22 cellular contexts compared by ENCODE assay signal in the genomic region with DNA sequence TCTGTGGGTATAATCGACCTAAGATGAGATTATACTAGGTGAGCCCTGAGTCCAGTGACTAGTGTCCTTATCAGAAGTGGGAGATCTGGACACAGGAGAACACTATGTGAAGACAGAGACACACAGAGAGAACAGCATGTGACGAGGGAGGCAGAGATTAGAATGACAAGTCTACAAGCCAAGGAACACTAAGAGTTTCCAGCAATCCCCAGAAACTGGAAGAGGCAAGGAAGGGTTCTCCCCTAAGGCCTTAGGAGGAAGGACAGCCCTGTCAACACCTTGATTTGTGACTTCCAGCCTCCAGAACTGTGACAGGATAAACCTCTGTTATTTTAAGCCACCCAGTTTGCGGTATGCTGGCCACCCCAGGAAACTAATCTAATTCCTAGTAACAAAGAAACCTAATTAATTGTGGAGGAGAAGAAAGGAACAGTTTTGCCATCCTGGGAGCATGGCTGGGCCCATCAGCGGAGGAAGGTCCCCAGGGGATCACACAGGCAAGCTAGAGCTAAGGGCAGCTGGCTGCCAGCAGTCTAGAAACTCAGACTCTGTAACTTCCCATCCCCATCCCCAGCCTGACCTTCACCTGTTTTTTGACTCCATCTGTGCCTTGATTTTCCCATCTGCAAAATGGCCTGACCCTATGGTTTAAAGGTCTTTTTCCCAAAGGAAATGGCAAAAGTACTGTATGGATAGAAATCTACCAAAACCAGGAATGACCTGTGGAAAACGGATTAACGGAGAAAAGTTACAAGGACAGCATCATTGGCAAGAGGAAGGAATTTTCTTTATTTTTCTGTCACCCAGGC. TPM values are rescaled to one million over a fixed set of nuclear protein-coding genes. Genes with fewer than 3 reads are reported as not detected.
DNase-seq lines count a peak whose midpoint lies in the region; ATAC-seq and TF ChIP-seq lines count a peak whose summit lies in the region.
"Had no signal": no experiment of that assay in that cellular context is flagged by ENCODE, and none has a peak within 500 bp of the region (broad histone marks: within the 10 kb centered on the region; RNA-seq: fewer than 3 reads in every experiment).

No MANE protein-coding gene starts in this region.

- H3K4me3 ChIP-seq in cardiac muscle cell = no peak overlapping the region
- H3K4me3 ChIP-seq: BLaER1, GM23248, HAP-1, Peyer's patch had no signal

- H3K36me3 Mint-ChIP-seq in WTC11 = peaks cover 60% of the 10 kb centered on the region

- no peak for ATAC-seq in WTC11
- no peak for ATAC-seq in left colon

- H3K4me1 Mint-ChIP-seq in WTC11 = no peaks in the 10 kb centered on the region
- H3K4me1 Mint-ChIP-seq: CD8-positive, alpha-beta memory T cell had no signal

- H3K27me3 Mint-ChIP-seq in WTC11 (ENCODE audit: low read depth) = no peaks in the 10 kb centered on the region

- DNase-seq in NCI-H2171 treated with DMSO at 0.1 percent for 48 hours (lab: John Stamatoyannopoulos, UW) = peak; percentile 14
- no peak for DNase-seq in NCI-H2171 (lab: John Stamatoyannopoulos, UW)
- peak in 1 of 2 donors; percentile 56 for DNase-seq in cardiac muscle cell (ENCODE audit: low read depth in 1 of 2, low spot score in 1 of 2)
- peak; percentile 9 for DNase-seq in left kidney (ENCODE audit: low read depth, low spot score)
- DNase-seq in WTC11 (ENCODE audit: low spot score) = no peak
- DNase-seq in NCI-H187 treated with DMSO at 0.1 percent for 48 hours (lab: John Stamatoyannopoulos, UW) = no peak
- DNase-seq in left colon = no peak
- DNase-seq: CD8-positive, alpha-beta memory T cell; DMS53; EL; GM23248; IMR-90; Karpas-422; NCI-H1092 treated with DMSO at 0.1 percent for 48 hours; NCI-H2081 treated with DMSO at 0.1 percent for 48 hours; NCI-H345; NCI-H524 treated with DMSO at 0.1 percent for 48 hours; Peyer's patch had no signal

- POLR2A ChIA-PET in WTC11 (lab: Charles Lee) = no interaction called here

- no peaks in the 10 kb centered on the region for H3K27me3 ChIP-seq in cardiac muscle cell
- H3K27me3 ChIP-seq: BLaER1, Peyer's patch had no signal

- no peaks in the 10 kb centered on the region for H3K9me3 Mint-ChIP-seq in WTC11
- H3K9me3 Mint-ChIP-seq: CD8-positive, alpha-beta memory T cell had no signal

- peaks cover 35% of the 10 kb centered on the region for H3K36me3 ChIP-seq in cardiac muscle cell

- no peak overlapping the region for H3K4me3 Mint-ChIP-seq in WTC11
- H3K4me3 Mint-ChIP-seq: CD8-positive, alpha-beta memory T cell had no signal

- CTCF ChIA-PET in WTC11 (lab: Charles Lee) = no interaction called here

- intact Hi-C loops in left colon (cut with DNase I, micrococcal nuclease) = no loop called here

- H3K27ac ChIP-seq in VCaP (peak overlapping the region; percentile 36; the same call in 1 of the 2 replicates), cardiac muscle cell (peak overlapping the region; percentile 78)
- H3K27ac ChIP-seq: BLaER1, GM23248, HL-60, Peyer's patch had no signal

- TF ChIP-seq CTCF in VCaP (conservative IDR thresholded peaks at IDR 0.05) = no peak
- TF ChIP-seq CTCF in cardiac muscle cell (IDR thresholded peaks at IDR 0.05; ENCODE audit: low read depth, low read length) = no peak
- no peak for TF ChIP-seq CTCF in WTC11 (IDR thresholded peaks at IDR 0.05)

- peaks cover 7% of the 10 kb centered on the region for H3K4me1 ChIP-seq in cardiac muscle cell (ENCODE audit: low read depth)
- H3K4me1 ChIP-seq: BLaER1, HAP-1, Peyer's patch had no signal

- H3K27ac Mint-ChIP-seq in WTC11 = no peak overlapping the region

- no peaks in the 10 kb centered on the region for H3K9me3 ChIP-seq in cardiac muscle cell (ENCODE audit: low read depth)
- H3K9me3 ChIP-seq: BLaER1, HAP-1, Peyer's patch had no signal

TF ChIP-seq in WTC11, 78 proteins besides CTCF, POLR2A, EP300 and RAD21 (continues in another document):
- TF ChIP-seq, protein P1, sequence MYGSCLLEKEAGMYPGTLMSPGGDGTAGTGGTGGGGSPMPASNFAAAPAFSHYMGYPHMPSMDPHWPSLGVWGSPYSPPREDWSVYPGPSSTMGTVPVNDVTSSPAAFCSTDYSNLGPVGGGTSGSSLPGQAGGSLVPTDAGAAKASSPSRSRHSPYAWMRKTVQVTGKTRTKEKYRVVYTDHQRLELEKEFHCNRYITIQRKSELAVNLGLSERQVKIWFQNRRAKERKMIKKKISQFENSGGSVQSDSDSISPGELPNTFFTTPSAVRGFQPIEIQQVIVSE (CRISPR knock-in tag; IDR thresholded peaks at IDR 0.05; ENCODE audit: borderline replicate concordance) = no peak
- no peak for TF ChIP-seq ATF6 (CRISPR knock-in tag; IDR thresholded peaks at IDR 0.05)
- TF ChIP-seq, protein P2, sequence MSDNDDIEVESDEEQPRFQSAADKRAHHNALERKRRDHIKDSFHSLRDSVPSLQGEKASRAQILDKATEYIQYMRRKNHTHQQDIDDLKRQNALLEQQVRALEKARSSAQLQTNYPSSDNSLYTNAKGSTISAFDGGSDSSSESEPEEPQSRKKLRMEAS (CRISPR knock-in tag; IDR thresholded peaks at IDR 0.05) = no peak
- TF ChIP-seq, protein P3, sequence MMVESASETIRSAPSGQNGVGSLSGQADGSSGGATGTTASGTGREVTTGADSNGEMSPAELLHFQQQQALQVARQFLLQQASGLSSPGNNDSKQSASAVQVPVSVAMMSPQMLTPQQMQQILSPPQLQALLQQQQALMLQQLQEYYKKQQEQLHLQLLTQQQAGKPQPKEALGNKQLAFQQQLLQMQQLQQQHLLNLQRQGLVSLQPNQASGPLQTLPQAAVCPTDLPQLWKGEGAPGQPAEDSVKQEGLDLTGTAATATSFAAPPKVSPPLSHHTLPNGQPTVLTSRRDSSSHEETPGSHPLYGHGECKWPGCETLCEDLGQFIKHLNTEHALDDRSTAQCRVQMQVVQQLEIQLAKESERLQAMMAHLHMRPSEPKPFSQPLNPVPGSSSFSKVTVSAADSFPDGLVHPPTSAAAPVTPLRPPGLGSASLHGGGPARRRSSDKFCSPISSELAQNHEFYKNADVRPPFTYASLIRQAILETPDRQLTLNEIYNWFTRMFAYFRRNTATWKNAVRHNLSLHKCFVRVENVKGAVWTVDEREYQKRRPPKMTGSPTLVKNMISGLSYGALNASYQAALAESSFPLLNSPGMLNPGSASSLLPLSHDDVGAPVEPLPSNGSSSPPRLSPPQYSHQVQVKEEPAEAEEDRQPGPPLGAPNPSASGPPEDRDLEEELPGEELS (CRISPR knock-in tag; IDR thresholded peaks at IDR 0.05) = no peak
- TF ChIP-seq, protein P4, sequence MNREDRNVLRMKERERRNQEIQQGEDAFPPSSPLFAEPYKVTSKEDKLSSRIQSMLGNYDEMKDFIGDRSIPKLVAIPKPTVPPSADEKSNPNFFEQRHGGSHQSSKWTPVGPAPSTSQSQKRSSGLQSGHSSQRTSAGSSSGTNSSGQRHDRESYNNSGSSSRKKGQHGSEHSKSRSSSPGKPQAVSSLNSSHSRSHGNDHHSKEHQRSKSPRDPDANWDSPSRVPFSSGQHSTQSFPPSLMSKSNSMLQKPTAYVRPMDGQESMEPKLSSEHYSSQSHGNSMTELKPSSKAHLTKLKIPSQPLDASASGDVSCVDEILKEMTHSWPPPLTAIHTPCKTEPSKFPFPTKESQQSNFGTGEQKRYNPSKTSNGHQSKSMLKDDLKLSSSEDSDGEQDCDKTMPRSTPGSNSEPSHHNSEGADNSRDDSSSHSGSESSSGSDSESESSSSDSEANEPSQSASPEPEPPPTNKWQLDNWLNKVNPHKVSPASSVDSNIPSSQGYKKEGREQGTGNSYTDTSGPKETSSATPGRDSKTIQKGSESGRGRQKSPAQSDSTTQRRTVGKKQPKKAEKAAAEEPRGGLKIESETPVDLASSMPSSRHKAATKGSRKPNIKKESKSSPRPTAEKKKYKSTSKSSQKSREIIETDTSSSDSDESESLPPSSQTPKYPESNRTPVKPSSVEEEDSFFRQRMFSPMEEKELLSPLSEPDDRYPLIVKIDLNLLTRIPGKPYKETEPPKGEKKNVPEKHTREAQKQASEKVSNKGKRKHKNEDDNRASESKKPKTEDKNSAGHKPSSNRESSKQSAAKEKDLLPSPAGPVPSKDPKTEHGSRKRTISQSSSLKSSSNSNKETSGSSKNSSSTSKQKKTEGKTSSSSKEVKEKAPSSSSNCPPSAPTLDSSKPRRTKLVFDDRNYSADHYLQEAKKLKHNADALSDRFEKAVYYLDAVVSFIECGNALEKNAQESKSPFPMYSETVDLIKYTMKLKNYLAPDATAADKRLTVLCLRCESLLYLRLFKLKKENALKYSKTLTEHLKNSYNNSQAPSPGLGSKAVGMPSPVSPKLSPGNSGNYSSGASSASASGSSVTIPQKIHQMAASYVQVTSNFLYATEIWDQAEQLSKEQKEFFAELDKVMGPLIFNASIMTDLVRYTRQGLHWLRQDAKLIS (CRISPR knock-in tag; IDR thresholded peaks at IDR 0.05; ENCODE audit: borderline replicate concordance) = no peak
- TF ChIP-seq MLX (CRISPR knock-in tag; IDR thresholded peaks at IDR 0.05) = no peak
- no peak for TF ChIP-seq ZBTB21 (CRISPR knock-in tag; IDR thresholded peaks at IDR 0.05; ENCODE audit: borderline replicate concordance)

RNA-seq across cellular contexts. Expression of gene THOC5, which starts 10.3 kb away (rescaled TPM):
- total RNA-seq in cardiac muscle cell = 27.0 and 41.3 TPM in 2 replicates
- polyA plus RNA-seq in cardiac muscle cell = 30.4 and 31.4 TPM in 2 replicates
- total RNA-seq in WTC11 (2021) = 43.7 to 51.2 TPM (median 47.8 TPM) in 3 replicates
- total RNA-seq in left colon = 10 to 100 TPM; 20.8 to 21.1 TPM

RNA-seq across cellular contexts. Expression of gene NIPSNAP1, which starts 17.1 kb away (rescaled TPM):
- total RNA-seq in cardiac muscle cell = 137 and 153 TPM in 2 replicates
- polyA plus RNA-seq in cardiac muscle cell = 151 and 200 TPM in 2 replicates
- 153 to 224 TPM (median 217 TPM) in 3 replicates for total RNA-seq in WTC11 (2021)
- total RNA-seq in left colon = 10 to 100 TPM; 50.2 to 60.1 TPM

RNA-seq across cellular contexts. Expression of gene NF2, which starts 39.6 kb away (rescaled TPM):
- 39.0 and 40.2 TPM in 2 replicates for total RNA-seq in cardiac muscle cell
- polyA plus RNA-seq in cardiac muscle cell = 32.8 and 34.6 TPM in 2 replicates
- total RNA-seq in WTC11 (2021) = 56.2 to 56.9 TPM (median 56.8 TPM) in 3 replicates
- 10 to 100 TPM; 38.2 to 41.5 TPM for total RNA-seq in left colon

Comparison
In these comparisons a context has a peak if more than half of its experiments do, and no peak if none do; other contexts are left out.
1. DNase-seq: peak in NCI-H2171 treated with DMSO at 0.1 percent for 48 hours (single experiment) and left kidney (single experiment); none in NCI-H2171 (single experiment), WTC11 (single experiment), NCI-H187 treated with DMSO at 0.1 percent for 48 hours (single experiment) and left colon (0 of 2).